ENCODE assay signal across 8 cellular contexts in the genomic region with DNA sequence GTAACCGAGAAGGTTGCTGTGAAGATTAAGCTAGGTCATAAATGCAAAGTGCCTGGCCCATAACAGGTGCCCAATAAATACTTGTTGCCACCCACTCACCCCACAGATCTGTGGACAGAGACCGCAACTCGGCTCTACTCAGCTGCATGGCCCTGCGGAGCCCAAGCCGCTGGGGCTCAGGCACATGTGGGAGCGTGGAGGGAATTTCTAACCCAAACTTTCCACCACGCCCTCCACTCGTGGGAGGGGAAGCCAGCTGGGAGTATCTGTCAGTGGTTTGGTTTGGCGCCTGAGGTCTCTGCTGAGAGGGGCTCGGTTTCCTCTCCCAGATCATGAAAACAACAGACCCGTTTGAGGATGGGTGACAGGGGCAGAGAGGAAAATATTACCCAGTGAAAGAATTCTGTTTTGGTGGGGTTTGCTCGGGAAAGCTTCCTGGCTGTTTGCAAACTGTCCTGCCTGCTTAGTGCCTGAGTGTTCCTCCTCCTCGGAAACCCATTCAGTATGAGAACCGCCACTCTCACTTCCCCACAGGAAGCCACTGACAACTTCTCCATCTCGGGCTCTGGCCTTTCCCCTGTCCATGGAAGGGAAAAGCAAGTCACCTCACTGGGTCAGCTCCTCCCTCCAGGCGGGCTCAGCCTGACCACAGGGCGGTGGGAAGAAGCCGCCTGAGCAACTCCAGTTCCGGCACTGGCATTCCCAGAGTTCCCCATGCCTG.
DNase-seq lines count a peak whose midpoint lies in the region; ATAC-seq lines count a peak whose summit lies in the region.

No MANE protein-coding gene starts in this region.

- peak; percentile 89 for ATAC-seq in GM19452 (IDR thresholded peaks at IDR 0.05; ENCODE audit: unreplicated experiment)
- ATAC-seq in HG03571 (IDR thresholded peaks at IDR 0.05; ENCODE audit: unreplicated experiment) = peak; percentile 81

- DNase-seq in AG08395 (ENCODE audit: low spot score) = peak; percentile 67
- DNase-seq in activated CD8-positive, alpha-beta memory T cell treated with anti-CD3 and anti-CD28 coated beads for 4 hours (ENCODE audit: low read depth in 2 of 2) = peak; percentile 63 to 70
- DNase-seq in germinal center (ENCODE audit: low spot score) = peak; percentile 75
- DNase-seq in stimulated activated CD4-positive, alpha-beta T cell treated with anti-CD3 and anti-CD28 coated beads, Interleukin-1b, Interleukin-23, amount 100 ng/mL, for 1 hour (ENCODE audit: low read depth in 2 of 2) = peak; percentile 32 to 36
- DNase-seq in LoVo (ENCODE audit: low spot score) = no peak
- no peak for DNase-seq in kidney glomerular epithelial cell (lab: John Stamatoyannopoulos, UW)

Comparison
In these comparisons a context has a peak if more than half of its experiments do, and no peak if none do; other contexts are left out.
1. DNase-seq: peak in AG08395 (single experiment), activated CD8-positive, alpha-beta memory T cell treated with anti-CD3 and anti-CD28 coated beads for 4 hours (2 of 2), germinal center (single experiment) and stimulated activated CD4-positive, alpha-beta T cell treated with anti-CD3 and anti-CD28 coated beads, Interleukin-1b, Interleukin-23, amount 100 ng/mL, for 1 hour (2 of 2); none in LoVo (single experiment) and kidney glomerular epithelial cell (single experiment).